22 cellular contexts compared by ENCODE assay signal in genomic region chr2:73300926-73301325, GRCh38. TPM values are rescaled to one million over a fixed set of nuclear protein-coding genes. Genes with fewer than 3 reads are reported as not detected.
DNase-seq lines count a peak whose midpoint lies in the region; TF ChIP-seq lines count a peak whose summit lies in the region.
"Had no signal": no experiment of that assay in that cellular context is flagged by ENCODE, and none has a peak within 500 bp of the region (broad histone marks: within the 10 kb centered on the region; RNA-seq: fewer than 3 reads in every experiment).

No MANE protein-coding gene starts in this region.

- intact Hi-C loops in breast epithelium (cut with DNase I; ENCODE audit: low total_unique reads), result no loop called here

- in situ Hi-C loops in G401 (cut with HindIII; ENCODE audit: low sequenced_read_pairs), result no loop called here

- no peak for TF ChIP-seq CTCF in breast epithelium (IDR thresholded peaks at IDR 0.05)

- DNase-seq in G401 (ENCODE audit: low spot score), result peak; percentile 65
- DNase-seq in cerebellar cortex (ENCODE audit: low spot score), result peak; percentile 54
- DNase-seq in islet precursor cell, result peak; percentile 19
- DNase-seq in activated CD8-positive, alpha-beta memory T cell treated with anti-CD3 and anti-CD28 coated beads, Interleukin-2, amount 50 U/mL, for 4 hours, result no peak
- DNase-seq in breast epithelium (ENCODE audit: low spot score in 2 of 2), result no peak
- no peak for DNase-seq in SHP77 treated with DMSO at 0.1 percent for 48 hours (lab: John Stamatoyannopoulos, UW)
- DNase-seq: 8988T; ACHN; BE2C; CD4-positive, alpha-beta memory T cell; CD4-positive, CD25-positive, alpha-beta regulatory T cell; CD8-positive, alpha-beta memory T cell; COR-L47; DMS 273 treated with DMSO at 0.1 percent for 48 hours; DMS153; DMS53; DMS79; DND-41; EL had no signal

- no peaks in the 10 kb centered on the region for H3K4me1 ChIP-seq in breast epithelium
- H3K4me1 ChIP-seq: BE2C, BLaER1 had no signal

- peaks cover 0 to 23% of the 10 kb centered on the region in 2 donors for H3K27me3 ChIP-seq in breast epithelium
- H3K27me3 ChIP-seq: BLaER1 had no signal

- H3K36me3 ChIP-seq in breast epithelium, result no peaks in the 10 kb centered on the region
- H3K36me3 ChIP-seq: BE2C, BLaER1 had no signal

- no peak overlapping the region for H3K4me3 ChIP-seq in breast epithelium
- H3K4me3 ChIP-seq: BLaER1, GM12878 had no signal

- no peaks in the 10 kb centered on the region for H3K9me3 ChIP-seq in breast epithelium
- H3K9me3 ChIP-seq: BE2C, BLaER1 had no signal

- no peak overlapping the region for H3K27ac ChIP-seq in breast epithelium
- H3K27ac ChIP-seq: BLaER1 had no signal

- no peak for TF ChIP-seq POLR2A in breast epithelium (IDR thresholded peaks at IDR 0.05)

RNA-seq across cellular contexts. Expression of gene EGR4, which starts 7.6 kb away (rescaled TPM):
- not detected in 2 replicates for total RNA-seq in G401 (2014; rRNA removed; shearing (Covaris generic))
- not detected for total RNA-seq in breast epithelium
- total RNA-seq: CD4-positive, alpha-beta memory T cell; Daoy; GM12878 had no signal

RNA-seq across cellular contexts. Expression of gene FBXO41, which starts 16.6 kb away (rescaled TPM):
- 3.6 and 11.1 TPM in 2 replicates for total RNA-seq in G401 (2014; rRNA removed; shearing (Covaris generic))
- 1 to 10 TPM; 1.6 to 4.0 (median 3.9) TPM for total RNA-seq in breast epithelium

Comparison
In these comparisons a context has a peak if more than half of its experiments do, and no peak if none do; other contexts are left out.
1. DNase-seq: peak in G401 (single experiment), cerebellar cortex (single experiment) and islet precursor cell (single experiment); none in activated CD8-positive, alpha-beta memory T cell treated with anti-CD3 and anti-CD28 coated beads, Interleukin-2, amount 50 U/mL, for 4 hours (single experiment), breast epithelium (0 of 2) and SHP77 treated with DMSO at 0.1 percent for 48 hours (single experiment).